Comparison of ENCODE assay signal across 18 cellular contexts in the genomic region with DNA sequence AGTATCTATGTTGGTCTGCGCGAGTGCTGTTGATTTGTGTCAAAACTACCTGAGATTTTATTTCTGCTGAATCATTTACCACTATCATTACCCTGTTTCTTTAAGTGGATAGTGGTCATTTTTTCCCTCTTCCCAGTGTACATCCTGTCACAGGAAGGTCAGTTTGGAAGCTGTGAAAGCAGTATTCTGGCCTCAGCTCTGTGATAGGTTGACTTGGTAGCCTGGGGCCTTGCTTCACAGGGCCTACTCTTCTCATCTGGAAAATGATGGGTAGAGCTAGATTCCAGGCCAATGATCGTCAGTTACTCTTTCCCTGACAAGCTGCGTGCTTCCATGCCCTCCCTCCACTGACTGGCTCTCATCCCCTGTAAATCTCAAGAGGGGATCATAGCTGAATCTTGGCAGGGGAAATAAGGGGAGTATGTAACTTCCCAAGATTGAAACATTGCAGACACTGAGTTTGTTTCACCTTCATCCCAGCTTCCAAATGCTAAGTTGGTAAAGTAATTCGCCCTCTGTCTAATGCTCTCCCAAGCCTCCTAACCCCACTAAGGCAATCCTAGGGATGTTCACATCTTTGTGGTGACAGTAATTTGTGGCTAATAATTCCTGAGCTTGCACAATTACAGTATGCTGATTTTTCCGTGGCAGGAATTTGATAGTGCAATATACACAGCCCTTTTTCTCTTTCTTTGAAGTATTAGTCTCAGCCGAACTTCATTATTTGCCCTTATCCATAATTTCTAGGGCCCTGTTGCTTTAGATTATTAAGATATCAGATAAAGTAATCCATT. TPM values are rescaled to one million over a fixed set of nuclear protein-coding genes. Genes with fewer than 3 reads are reported as not detected.
DNase-seq lines count a peak whose midpoint lies in the region; ATAC-seq, FAIRE-seq and TF ChIP-seq lines count a peak whose summit lies in the region.
"Had no signal": no experiment of that assay in that cellular context is flagged by ENCODE, and none has a peak within 500 bp of the region (broad histone marks: within the 10 kb centered on the region; RNA-seq: fewer than 3 reads in every experiment).

No MANE protein-coding gene starts in this region.

- 92 to 96% methylated on average over 3 to 4 of the region's 7 CpGs for WGBS in endodermal cell (ENCODE audit: insufficient coverage in 1 of 2, insufficient read length in 1 of 2), 2 experiments

- intact Hi-C loops in activated T-helper 1 cell treated with anti-CD3 and anti-CD28 coated beads, Interleukin-12 subunit alpha, Interleukin-12 subunit beta, Interleukin-2, Interleukin-4 antibody, amounts not matched to agents 30 ng/mL and 10 ng/mL and 1 ng/mL, durations not matched to agents 14 hours and 24 hours and 36 hours (cut with micrococcal nuclease), result no loop called here

- no peaks in the 10 kb centered on the region for H3K27me3 ChIP-seq in ACC112 (ENCODE audit: insufficient read depth, low read length)
- H3K27me3 ChIP-seq in endodermal cell (ENCODE audit: control insufficient read depth, insufficient read depth, low read length, poor library complexity, severe bottlenecking), result no peaks in the 10 kb centered on the region
- no peaks in the 10 kb centered on the region for H3K27me3 ChIP-seq in muscle layer of colon (ENCODE audit: control insufficient read depth in 1 of 2, insufficient read depth in 2 of 2, low read length in 2 of 2)
- H3K27me3 ChIP-seq: neural progenitor cell had no signal

- H3K4me3 ChIP-seq in ACC112 (ENCODE audit: low read depth, low read length), result no peak overlapping the region
- H3K4me3 ChIP-seq in endodermal cell (ENCODE audit: low read length), result no peak overlapping the region
- H3K4me3 ChIP-seq in muscle layer of colon (ENCODE audit: low read depth in 1 of 2, low read length in 2 of 2), result no peak overlapping the region
- H3K4me3 ChIP-seq: neural progenitor cell, smooth muscle cell had no signal

- H3K4me1 Mint-ChIP-seq in endodermal cell, result peaks cover 7% of the 10 kb centered on the region
- H3K4me1 Mint-ChIP-seq in activated T-helper 1 cell treated with anti-CD3 and anti-CD28 coated beads, Interleukin-12 subunit alpha, Interleukin-12 subunit beta, Interleukin-2, Interleukin-4 antibody, amounts not matched to agents 30 ng/mL and 10 ng/mL and 1 ng/mL, durations not matched to agents 14 hours and 24 hours and 36 hours (ENCODE audit: low read depth), result peaks cover 34% of the 10 kb centered on the region
- H3K4me1 Mint-ChIP-seq: neural progenitor cell had no signal

- H3K27ac ChIP-seq in ACC112 (ENCODE audit: low read depth, low read length), result peak overlapping the region; percentile 38; the same call in 1 of the 2 replicates
- no peak overlapping the region for H3K27ac ChIP-seq in endodermal cell (ENCODE audit: low read depth, low read length)
- H3K27ac ChIP-seq in muscle layer of colon (ENCODE audit: low read depth, low read length), result no peak overlapping the region
- H3K27ac ChIP-seq: neural progenitor cell had no signal

- peaks cover 53% of the 10 kb centered on the region for H3K79me2 ChIP-seq in ACC112 (ENCODE audit: control insufficient read depth, insufficient read depth, low read length, unreplicated experiment)

- peaks cover 9% of the 10 kb centered on the region for H3K4me1 ChIP-seq in ACC112 (ENCODE audit: control insufficient read depth, insufficient read depth, low read length, unreplicated experiment)
- H3K4me1 ChIP-seq in endodermal cell (ENCODE audit: control insufficient read depth, insufficient read depth, low read length), result no peaks in the 10 kb centered on the region
- H3K4me1 ChIP-seq in muscle layer of colon (ENCODE audit: insufficient read depth, low read length), result peaks cover 12% of the 10 kb centered on the region
- H3K4me1 ChIP-seq: neural progenitor cell had no signal

- no peak for ATAC-seq in HG02970 (IDR thresholded peaks at IDR 0.05; ENCODE audit: low FRiP score, unreplicated experiment)

- H3K36me3 Mint-ChIP-seq in endodermal cell (ENCODE audit: low read depth), result peaks cover 62% of the 10 kb centered on the region
- H3K36me3 Mint-ChIP-seq in activated T-helper 1 cell treated with anti-CD3 and anti-CD28 coated beads, Interleukin-12 subunit alpha, Interleukin-12 subunit beta, Interleukin-2, Interleukin-4 antibody, amounts not matched to agents 30 ng/mL and 10 ng/mL and 1 ng/mL, durations not matched to agents 14 hours and 24 hours and 36 hours (ENCODE audit: low read depth), result peaks cover 46% of the 10 kb centered on the region

- no peak overlapping the region for H2AFZ ChIP-seq in ACC112 (ENCODE audit: low read length, unreplicated experiment)
- H2AFZ ChIP-seq: neural progenitor cell had no signal

- DNase-seq in HTR-8/SVneo (ENCODE audit: insufficient read length, low spot score), result no peak
- DNase-seq in endodermal cell, result peak; percentile 10
- no peak for DNase-seq in NCI-H2029 (lab: John Stamatoyannopoulos, UW)
- no peak for DNase-seq in iPS-NIHi7 (ENCODE audit: extremely low spot score)
- no peak for DNase-seq in activated T-helper 1 cell treated with anti-CD3 and anti-CD28 coated beads, Interleukin-12 subunit alpha, Interleukin-12 subunit beta, Interleukin-2, Interleukin-4 antibody, amounts not matched to agents 30 ng/mL and 10 ng/mL and 1 ng/mL, durations not matched to agents 14 hours and 24 hours and 36 hours (ENCODE audit: low spot score)
- DNase-seq: activated CD8-positive, alpha-beta memory T cell treated with anti-CD3 and anti-CD28 coated beads for 24 hours; activated naive CD4-positive, alpha-beta T cell treated with anti-CD3 and anti-CD28 coated beads, Interleukin-2, amount 10 ng/mL, durations not matched to agents 7 days and 5 days; central memory CD4-positive, alpha-beta T cell; DMS 273 treated with DMSO at 0.1 percent for 48 hours; head of caudate nucleus; NCI-H1105 treated with DMSO at 0.1 percent for 48 hours; NCI-H226 had no signal

- peak; percentile 92 for FAIRE-seq in HTR-8/SVneo (lab: Jason Lieb, UNC)

- TF ChIP-seq CTCF in endodermal cell (conservative IDR thresholded peaks at IDR 0.05), result no peak

- H3K4me3 Mint-ChIP-seq in endodermal cell, result no peak overlapping the region
- H3K4me3 Mint-ChIP-seq in activated T-helper 1 cell treated with anti-CD3 and anti-CD28 coated beads, Interleukin-12 subunit alpha, Interleukin-12 subunit beta, Interleukin-2, Interleukin-4 antibody, amounts not matched to agents 30 ng/mL and 10 ng/mL and 1 ng/mL, durations not matched to agents 14 hours and 24 hours and 36 hours, result no peak overlapping the region
- H3K4me3 Mint-ChIP-seq: activated naive CD4-positive, alpha-beta T cell treated with anti-CD3 and anti-CD28 coated beads, Interleukin-2, amount 10 ng/mL, durations not matched to agents 7 days and 5 days; neural progenitor cell had no signal

- peaks cover 31% of the 10 kb centered on the region for H3K36me3 ChIP-seq in ACC112 (ENCODE audit: insufficient read depth, low read length)
- H3K36me3 ChIP-seq in endodermal cell (ENCODE audit: control insufficient read depth, insufficient read depth, low read length), result peaks cover 67% of the 10 kb centered on the region
- H3K36me3 ChIP-seq in muscle layer of colon (ENCODE audit: insufficient read depth, low read length), result peaks cover 24% of the 10 kb centered on the region

- H3K27ac Mint-ChIP-seq in endodermal cell, result peak overlapping the region; percentile 69
- no peak overlapping the region for H3K27ac Mint-ChIP-seq in activated T-helper 1 cell treated with anti-CD3 and anti-CD28 coated beads, Interleukin-12 subunit alpha, Interleukin-12 subunit beta, Interleukin-2, Interleukin-4 antibody, amounts not matched to agents 30 ng/mL and 10 ng/mL and 1 ng/mL, durations not matched to agents 14 hours and 24 hours and 36 hours
- H3K27ac Mint-ChIP-seq: activated naive CD4-positive, alpha-beta T cell treated with anti-CD3 and anti-CD28 coated beads, Interleukin-2, amount 10 ng/mL, durations not matched to agents 7 days and 5 days; IgD-negative memory B cell; neural progenitor cell had no signal

- H3K9me3 Mint-ChIP-seq in endodermal cell, result no peaks in the 10 kb centered on the region
- H3K9me3 Mint-ChIP-seq in activated T-helper 1 cell treated with anti-CD3 and anti-CD28 coated beads, Interleukin-12 subunit alpha, Interleukin-12 subunit beta, Interleukin-2, Interleukin-4 antibody, amounts not matched to agents 30 ng/mL and 10 ng/mL and 1 ng/mL, durations not matched to agents 14 hours and 24 hours and 36 hours, result no peaks in the 10 kb centered on the region
- H3K9me3 Mint-ChIP-seq: activated naive CD4-positive, alpha-beta T cell treated with anti-CD3 and anti-CD28 coated beads, Interleukin-2, amount 10 ng/mL, durations not matched to agents 7 days and 5 days; IgD-negative memory B cell; neural progenitor cell had no signal

- H3K9ac ChIP-seq in endodermal cell (ENCODE audit: extremely low read depth, low read length, poor library complexity, severe bottlenecking) (no peak overlapping the region), muscle layer of colon (ENCODE audit: low read length) (peak overlapping the region; percentile 7)
- H3K9ac ChIP-seq: neural progenitor cell had no signal

- no peaks in the 10 kb centered on the region for H3K27me3 Mint-ChIP-seq in endodermal cell (ENCODE audit: insufficient read depth)
- no peaks in the 10 kb centered on the region for H3K27me3 Mint-ChIP-seq in activated T-helper 1 cell treated with anti-CD3 and anti-CD28 coated beads, Interleukin-12 subunit alpha, Interleukin-12 subunit beta, Interleukin-2, Interleukin-4 antibody, amounts not matched to agents 30 ng/mL and 10 ng/mL and 1 ng/mL, durations not matched to agents 14 hours and 24 hours and 36 hours (ENCODE audit: insufficient read depth)
- H3K27me3 Mint-ChIP-seq: activated naive CD4-positive, alpha-beta T cell treated with anti-CD3 and anti-CD28 coated beads, Interleukin-2, amount 10 ng/mL, durations not matched to agents 7 days and 5 days; IgD-negative memory B cell had no signal

- no peaks in the 10 kb centered on the region for H3K9me3 ChIP-seq in endodermal cell (ENCODE audit: control insufficient read depth, low read length)
- no peaks in the 10 kb centered on the region for H3K9me3 ChIP-seq in muscle layer of colon (ENCODE audit: low read length)

RNA-seq across cellular contexts. Expression of a gene that starts 51.1 kb away (rescaled TPM):
- 10 to 100 TPM; 47.3 to 47.5 TPM for total RNA-seq in endodermal cell
- 39.5 TPM for polyA plus RNA-seq in endodermal cell (2013, experiment 1 of 2)
- polyA plus RNA-seq in endodermal cell (2013, experiment 2 of 2), result 32.1 TPM
- total RNA-seq in activated T-helper 1 cell treated with anti-CD3 and anti-CD28 coated beads, Interleukin-12 subunit alpha, Interleukin-12 subunit beta, Interleukin-2, Interleukin-4 antibody, amounts not matched to agents 30 ng/mL and 10 ng/mL and 1 ng/mL, durations not matched to agents 14 hours and 24 hours and 36 hours, result 39.7 and 40.9 TPM in 2 replicates
